21 cellular contexts compared by ENCODE assay signal in genomic region chr6:139931746-139932145, GRCh38.
"Had no signal": no experiment of that assay in that cellular context is flagged by ENCODE, and none has a peak within 500 bp of the region (broad histone marks: within the 10 kb centered on the region; RNA-seq: fewer than 3 reads in every experiment).

No MANE protein-coding gene starts in this region.

- H3K36me3 ChIP-seq: neutrophil, tibial artery had no signal

- ATAC-seq: activated T-helper 17 cell treated with anti-CD3 and anti-CD28 coated beads, Interleukin-2, amount 50 U/mL, for 72 hours; esophagus mucosa; naive thymus-derived CD8-positive, alpha-beta T cell; T-helper 17 cell had no signal

- H3K27me3 Mint-ChIP-seq: activated naive CD8-positive, alpha-beta T cell treated with anti-CD3 and anti-CD28 coated beads, Interleukin-2, amount 10 ng/mL, durations not matched to agents 7 days and 5 days; activated T-helper 17 cell treated with anti-CD3 and anti-CD28 coated beads, Interleukin-2, amount 50 U/mL, for 72 hours; brain had no signal

- H3K27ac Mint-ChIP-seq: activated naive CD8-positive, alpha-beta T cell treated with anti-CD3 and anti-CD28 coated beads, Interleukin-2, amount 10 ng/mL, durations not matched to agents 7 days and 5 days; activated T-helper 17 cell treated with anti-CD3 and anti-CD28 coated beads, Interleukin-2, amount 50 U/mL, for 72 hours; brain; immature natural killer cell; naive thymus-derived CD8-positive, alpha-beta T cell; T-helper 17 cell had no signal

- H3K4me3 Mint-ChIP-seq: activated naive CD8-positive, alpha-beta T cell treated with anti-CD3 and anti-CD28 coated beads, Interleukin-2, amount 10 ng/mL, durations not matched to agents 7 days and 5 days; activated T-helper 17 cell treated with anti-CD3 and anti-CD28 coated beads, Interleukin-2, amount 50 U/mL, for 72 hours; brain; immature natural killer cell; naive thymus-derived CD8-positive, alpha-beta T cell; T-helper 17 cell had no signal

- DNase-seq: activated CD4-positive, alpha-beta T cell treated with anti-CD3 and anti-CD28 coated beads, Interleukin-2, amount 50 U/mL, for 4 hours; activated CD4-positive, CD25-positive, alpha-beta regulatory T cell treated with anti-CD3 and anti-CD28 coated beads, Interleukin-2, amount 50 U/mL, for 72 hours; activated naive CD4-positive, alpha-beta T cell treated with Interleukin-2 at 50 U/mL for 16 hours; activated naive CD8-positive, alpha-beta T cell treated with anti-CD3 and anti-CD28 coated beads, Interleukin-2, amount 10 ng/mL, durations not matched to agents 7 days and 5 days; activated T-cell treated with anti-CD3 and anti-CD28 coated beads for 4 hours; cerebellar nuclear complex; effector CD4-positive, alpha-beta T cell; immature natural killer cell; naive thymus-derived CD8-positive, alpha-beta T cell; posterior cingulate gyrus; stimulated activated CD4-positive, alpha-beta T cell treated with anti-CD3 and anti-CD28 coated beads, Interleukin-12 subunit alpha, Interleukin-12 subunit beta, amount 100 ng/mL, for 4 hours; stimulated activated CD4-positive, alpha-beta T cell treated with anti-CD3 and anti-CD28 coated beads, Interleukin-1b, Interleukin-23, amount 100 ng/mL, for 48 hours; stimulated activated CD8-positive, alpha-beta memory T cell treated with anti-CD3 and anti-CD28 coated beads, Interleukin-4, amount 100 ng/mL, for 48 hours; stimulated activated naive CD4-positive, alpha-beta T cell; T-helper 17 cell; tibial artery had no signal

- H3K27ac ChIP-seq: neutrophil, tibial artery, VCaP had no signal

- H3K4me3 ChIP-seq: tibial artery had no signal

- H3K9me3 Mint-ChIP-seq: activated naive CD8-positive, alpha-beta T cell treated with anti-CD3 and anti-CD28 coated beads, Interleukin-2, amount 10 ng/mL, durations not matched to agents 7 days and 5 days; activated T-helper 17 cell treated with anti-CD3 and anti-CD28 coated beads, Interleukin-2, amount 50 U/mL, for 72 hours; brain; naive thymus-derived CD8-positive, alpha-beta T cell had no signal

- H3K36me3 Mint-ChIP-seq: activated naive CD8-positive, alpha-beta T cell treated with anti-CD3 and anti-CD28 coated beads, Interleukin-2, amount 10 ng/mL, durations not matched to agents 7 days and 5 days; brain; immature natural killer cell; naive thymus-derived CD8-positive, alpha-beta T cell had no signal

- H3K4me1 Mint-ChIP-seq: activated naive CD8-positive, alpha-beta T cell treated with anti-CD3 and anti-CD28 coated beads, Interleukin-2, amount 10 ng/mL, durations not matched to agents 7 days and 5 days; activated T-helper 17 cell treated with anti-CD3 and anti-CD28 coated beads, Interleukin-2, amount 50 U/mL, for 72 hours; immature natural killer cell; naive thymus-derived CD8-positive, alpha-beta T cell; T-helper 17 cell had no signal

- H3K27me3 ChIP-seq: neutrophil, tibial artery had no signal
